Comparison of ENCODE assay signal across 8 cellular contexts in the genomic region with DNA sequence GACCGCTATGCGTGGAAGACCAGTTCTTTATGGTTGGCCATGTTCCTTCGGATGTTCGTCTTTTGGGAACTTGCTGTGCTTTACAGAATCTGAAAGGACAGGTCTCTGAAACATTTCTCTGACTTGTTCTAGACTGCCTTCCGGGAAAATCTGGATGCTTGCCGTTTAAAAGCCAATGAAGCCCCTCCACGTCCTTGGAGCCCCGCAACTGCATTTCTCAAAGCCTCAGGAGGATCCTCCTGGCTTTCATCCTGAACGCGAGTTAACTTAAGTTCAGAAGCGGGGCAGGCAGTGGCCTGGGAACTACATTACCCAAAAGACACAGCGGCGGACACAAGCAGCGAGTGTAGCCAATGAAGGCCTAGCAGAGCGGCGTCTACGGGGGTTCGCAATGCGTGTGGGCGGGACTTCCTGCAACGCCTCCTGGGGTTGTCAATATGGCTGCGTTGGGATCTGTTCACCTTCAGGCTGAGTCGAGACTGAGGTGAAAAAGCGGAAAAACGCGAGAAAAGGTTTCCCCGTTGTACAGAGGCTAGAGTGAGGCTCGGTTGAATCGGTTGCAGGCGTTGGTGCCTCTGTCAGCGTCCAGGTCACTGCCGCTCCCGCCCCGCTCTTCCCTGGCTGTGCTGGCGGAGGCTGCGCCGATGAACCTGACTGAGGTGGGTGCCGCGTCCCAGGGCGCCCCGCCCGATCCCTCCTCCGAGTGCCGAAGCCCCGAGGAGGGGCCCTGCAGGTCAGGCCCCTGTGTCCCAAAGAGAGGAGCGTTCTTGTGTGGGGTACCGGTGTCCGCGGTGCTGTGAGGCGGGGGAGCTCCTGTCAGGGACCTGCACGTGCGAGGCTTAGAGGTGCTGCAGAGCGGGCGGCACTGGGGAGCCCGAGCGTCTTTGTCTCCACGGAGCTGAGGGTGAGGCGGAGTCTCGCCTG. TPM values are rescaled to one million over a fixed set of nuclear protein-coding genes. Genes with fewer than 3 reads are reported as not detected.
DNase-seq lines count a peak whose midpoint lies in the region; ATAC-seq and TF ChIP-seq lines count a peak whose summit lies in the region.

TSS of gene ZNF17 (plus strand) at position 414 of the 924 bp plus-strand sequence. CDS start 2,455 bp downstream, outside the sequence.

- peaks cover 0 to 23% (median 13%) of the 10 kb centered on the region in 9 donors for H3K9me3 Mint-ChIP-seq in naive thymus-derived CD8-positive, alpha-beta T cell
- peaks cover 0 to 4% of the 10 kb centered on the region in 2 donors for H3K9me3 Mint-ChIP-seq in stimulated activated naive B cell treated with anti-CD40 and anti-IgM and Interleukin-4, amounts not matched to agents 10 μg/mL and 1 μg/mL and 100 μg/mL, for 72 hours

- peak within 1 kb of the TSS; percentile 92 to 97 (median 95) for H3K4me3 Mint-ChIP-seq in naive thymus-derived CD8-positive, alpha-beta T cell
- H3K4me3 Mint-ChIP-seq in stimulated activated naive B cell treated with anti-CD40 and anti-IgM and Interleukin-4, amounts not matched to agents 10 μg/mL and 1 μg/mL and 100 μg/mL, for 72 hours: peak within 1 kb of the TSS; percentile 90 to 96

- peak; percentile 99 to 100 for ATAC-seq in naive thymus-derived CD8-positive, alpha-beta T cell
- ATAC-seq in stimulated activated naive B cell treated with anti-CD40 and anti-IgM and Interleukin-4, amounts not matched to agents 10 μg/mL and 1 μg/mL and 100 μg/mL, for 72 hours (replicated peaks): peak; percentile 99

- no peak for TF ChIP-seq CTCF in LNCaP clone FGC (IDR thresholded peaks at IDR 0.05; ENCODE audit: control insufficient read depth, extremely low read depth, insufficient read depth)
- no peak for TF ChIP-seq CTCF in fibroblast of mammary gland (conservative IDR thresholded peaks at IDR 0.05; ENCODE audit: control insufficient read depth, insufficient read depth, low read depth, low read length)

- peaks cover 26 to 47% (median 34%) of the 10 kb centered on the region in 4 donors for H3K4me1 Mint-ChIP-seq in naive thymus-derived CD8-positive, alpha-beta T cell
- peaks cover 30 to 36% of the 10 kb centered on the region in 2 donors for H3K4me1 Mint-ChIP-seq in stimulated activated naive B cell treated with anti-CD40 and anti-IgM and Interleukin-4, amounts not matched to agents 10 μg/mL and 1 μg/mL and 100 μg/mL, for 72 hours

- POLR2A ChIA-PET in naive thymus-derived CD8-positive, alpha-beta T cell (lab: Charles Lee): interaction anchor here (0.6 to 0.8 kb wide), 3 partner anchors 18 to 36 kb away, joined by 3 to 5 read pairs (median 3); partner anchors contain the start of gene ZNF548

- DNase-seq in EH (ENCODE audit: low read depth) (peak; percentile 93), GOT3 (lab: John Stamatoyannopoulos, UW) (peak; percentile 48), LNCaP clone FGC (ENCODE audit: low read depth) (peak; percentile 83), RPMI8226 (peak; percentile 95), fibroblast of mammary gland (ENCODE audit: low read depth) (peak; percentile 94)
- DNase-seq in activated T-helper 1 cell treated with anti-CD3 and anti-CD28 coated beads, Interleukin-2, amount 50 U/mL, for 16 hours (ENCODE audit: low read depth in 1 of 2, low spot score in 1 of 2): peak; percentile 81 to 84
- peak; percentile 81 to 96 (median 90) for DNase-seq in naive thymus-derived CD8-positive, alpha-beta T cell
- DNase-seq in stimulated activated naive B cell treated with anti-CD40 and anti-IgM and Interleukin-4, amounts not matched to agents 10 μg/mL and 1 μg/mL and 100 μg/mL, for 72 hours: peak; percentile 86

- H3K4me3 ChIP-seq in LNCaP clone FGC (ENCODE audit: low read depth, low read length) (peak within 1 kb of the TSS; percentile 85), fibroblast of mammary gland (ENCODE audit: control insufficient read depth, low read depth, low read length) (peak within 1 kb of the TSS; percentile 92)

- no peaks in the 10 kb centered on the region for H3K27me3 Mint-ChIP-seq in naive thymus-derived CD8-positive, alpha-beta T cell
- no peaks in the 10 kb centered on the region for H3K27me3 Mint-ChIP-seq in stimulated activated naive B cell treated with anti-CD40 and anti-IgM and Interleukin-4, amounts not matched to agents 10 μg/mL and 1 μg/mL and 100 μg/mL, for 72 hours

- H3K36me3 Mint-ChIP-seq in naive thymus-derived CD8-positive, alpha-beta T cell: peaks cover 15 to 39% (median 37%) of the 10 kb centered on the region in 3 donors
- peaks cover 20 to 25% of the 10 kb centered on the region in 2 donors for H3K36me3 Mint-ChIP-seq in stimulated activated naive B cell treated with anti-CD40 and anti-IgM and Interleukin-4, amounts not matched to agents 10 μg/mL and 1 μg/mL and 100 μg/mL, for 72 hours

- peak within 1 kb of the TSS; percentile 85 to 97 (median 94) for H3K27ac Mint-ChIP-seq in naive thymus-derived CD8-positive, alpha-beta T cell
- H3K27ac Mint-ChIP-seq in stimulated activated naive B cell treated with anti-CD40 and anti-IgM and Interleukin-4, amounts not matched to agents 10 μg/mL and 1 μg/mL and 100 μg/mL, for 72 hours: peak within 1 kb of the TSS; percentile 88

RNA-seq across cellular contexts. Expression of gene ZNF17, which starts in this region (rescaled TPM):
- 10 to 100 TPM; 23.9 to 27.1 TPM for total RNA-seq in naive thymus-derived CD8-positive, alpha-beta T cell
- 1 to 10 TPM; 2.9 to 5.8 (median 4.5) TPM for polyA plus RNA-seq in naive thymus-derived CD8-positive, alpha-beta T cell

Comparison
In these comparisons a context has a peak if more than half of its experiments do, and no peak if none do; other contexts are left out.
1. Peak in every context shown above with its lines: DNase-seq, ATAC-seq and H3K4me3 ChIP-seq.